1 cellular context compared by ENCODE assay signal in the genomic region with DNA sequence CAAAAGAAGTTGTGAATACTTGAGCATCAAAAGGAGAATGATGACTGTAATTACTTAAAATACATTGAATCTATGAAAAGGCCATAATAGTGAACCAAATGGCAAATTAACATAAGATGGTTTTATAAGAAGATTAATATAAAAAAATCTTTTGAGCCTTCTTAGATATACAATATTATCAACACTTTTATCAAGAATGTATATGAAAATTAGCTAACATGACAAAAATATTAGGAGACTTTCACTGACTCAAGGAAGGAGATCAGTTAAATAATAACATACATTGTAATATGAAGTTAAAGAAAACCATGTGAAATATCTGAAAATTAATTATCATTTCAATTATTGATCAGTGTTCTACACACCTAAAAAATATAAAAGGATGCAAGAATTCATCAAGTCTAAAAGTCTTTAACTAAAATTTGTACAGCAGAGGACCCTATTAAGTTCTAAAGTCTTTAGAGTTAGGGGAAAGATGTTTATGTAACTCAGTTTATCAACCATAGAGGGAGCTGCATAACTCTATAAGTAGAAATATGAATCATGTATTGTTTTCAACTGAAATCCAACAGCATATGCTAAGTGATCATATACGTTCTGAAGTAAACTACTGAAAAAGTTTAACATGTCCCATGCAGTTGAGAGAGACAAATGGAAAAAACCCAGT.
TF ChIP-seq lines count a peak whose summit lies in the region.

No MANE protein-coding gene starts in this region.

TF ChIP-seq in GM23338, 12 proteins besides CTCF, POLR2A, EP300 and RAD21:
- TF ChIP-seq NANOG (IDR thresholded peaks at IDR 0.05; ENCODE audit: borderline replicate concordance) (no peak), POLR2AphosphoS5 (IDR thresholded peaks at IDR 0.05; ENCODE audit: low read depth) (no peak), ZNF114 (CRISPR knock-in tag; IDR thresholded peaks at IDR 0.05) (no peak), ZNF331 (CRISPR knock-in tag; IDR thresholded peaks at IDR 0.05; ENCODE audit: low read depth) (no peak), CREB1 (CRISPR knock-in tag; IDR thresholded peaks at IDR 0.05; ENCODE audit: low read depth) (no peak), STAT1 (IDR thresholded peaks at IDR 0.05; ENCODE audit: unreplicated experiment) (no peak), EZH2phosphoT487 (IDR thresholded peaks at IDR 0.05; ENCODE audit: unreplicated experiment) (no peak), JUNB (IDR thresholded peaks at IDR 0.05; ENCODE audit: unreplicated experiment) (no peak), EZH2 (IDR thresholded peaks at IDR 0.05; ENCODE audit: low read depth, unreplicated experiment) (no peak)
- TF ChIP-seq, protein P1, sequence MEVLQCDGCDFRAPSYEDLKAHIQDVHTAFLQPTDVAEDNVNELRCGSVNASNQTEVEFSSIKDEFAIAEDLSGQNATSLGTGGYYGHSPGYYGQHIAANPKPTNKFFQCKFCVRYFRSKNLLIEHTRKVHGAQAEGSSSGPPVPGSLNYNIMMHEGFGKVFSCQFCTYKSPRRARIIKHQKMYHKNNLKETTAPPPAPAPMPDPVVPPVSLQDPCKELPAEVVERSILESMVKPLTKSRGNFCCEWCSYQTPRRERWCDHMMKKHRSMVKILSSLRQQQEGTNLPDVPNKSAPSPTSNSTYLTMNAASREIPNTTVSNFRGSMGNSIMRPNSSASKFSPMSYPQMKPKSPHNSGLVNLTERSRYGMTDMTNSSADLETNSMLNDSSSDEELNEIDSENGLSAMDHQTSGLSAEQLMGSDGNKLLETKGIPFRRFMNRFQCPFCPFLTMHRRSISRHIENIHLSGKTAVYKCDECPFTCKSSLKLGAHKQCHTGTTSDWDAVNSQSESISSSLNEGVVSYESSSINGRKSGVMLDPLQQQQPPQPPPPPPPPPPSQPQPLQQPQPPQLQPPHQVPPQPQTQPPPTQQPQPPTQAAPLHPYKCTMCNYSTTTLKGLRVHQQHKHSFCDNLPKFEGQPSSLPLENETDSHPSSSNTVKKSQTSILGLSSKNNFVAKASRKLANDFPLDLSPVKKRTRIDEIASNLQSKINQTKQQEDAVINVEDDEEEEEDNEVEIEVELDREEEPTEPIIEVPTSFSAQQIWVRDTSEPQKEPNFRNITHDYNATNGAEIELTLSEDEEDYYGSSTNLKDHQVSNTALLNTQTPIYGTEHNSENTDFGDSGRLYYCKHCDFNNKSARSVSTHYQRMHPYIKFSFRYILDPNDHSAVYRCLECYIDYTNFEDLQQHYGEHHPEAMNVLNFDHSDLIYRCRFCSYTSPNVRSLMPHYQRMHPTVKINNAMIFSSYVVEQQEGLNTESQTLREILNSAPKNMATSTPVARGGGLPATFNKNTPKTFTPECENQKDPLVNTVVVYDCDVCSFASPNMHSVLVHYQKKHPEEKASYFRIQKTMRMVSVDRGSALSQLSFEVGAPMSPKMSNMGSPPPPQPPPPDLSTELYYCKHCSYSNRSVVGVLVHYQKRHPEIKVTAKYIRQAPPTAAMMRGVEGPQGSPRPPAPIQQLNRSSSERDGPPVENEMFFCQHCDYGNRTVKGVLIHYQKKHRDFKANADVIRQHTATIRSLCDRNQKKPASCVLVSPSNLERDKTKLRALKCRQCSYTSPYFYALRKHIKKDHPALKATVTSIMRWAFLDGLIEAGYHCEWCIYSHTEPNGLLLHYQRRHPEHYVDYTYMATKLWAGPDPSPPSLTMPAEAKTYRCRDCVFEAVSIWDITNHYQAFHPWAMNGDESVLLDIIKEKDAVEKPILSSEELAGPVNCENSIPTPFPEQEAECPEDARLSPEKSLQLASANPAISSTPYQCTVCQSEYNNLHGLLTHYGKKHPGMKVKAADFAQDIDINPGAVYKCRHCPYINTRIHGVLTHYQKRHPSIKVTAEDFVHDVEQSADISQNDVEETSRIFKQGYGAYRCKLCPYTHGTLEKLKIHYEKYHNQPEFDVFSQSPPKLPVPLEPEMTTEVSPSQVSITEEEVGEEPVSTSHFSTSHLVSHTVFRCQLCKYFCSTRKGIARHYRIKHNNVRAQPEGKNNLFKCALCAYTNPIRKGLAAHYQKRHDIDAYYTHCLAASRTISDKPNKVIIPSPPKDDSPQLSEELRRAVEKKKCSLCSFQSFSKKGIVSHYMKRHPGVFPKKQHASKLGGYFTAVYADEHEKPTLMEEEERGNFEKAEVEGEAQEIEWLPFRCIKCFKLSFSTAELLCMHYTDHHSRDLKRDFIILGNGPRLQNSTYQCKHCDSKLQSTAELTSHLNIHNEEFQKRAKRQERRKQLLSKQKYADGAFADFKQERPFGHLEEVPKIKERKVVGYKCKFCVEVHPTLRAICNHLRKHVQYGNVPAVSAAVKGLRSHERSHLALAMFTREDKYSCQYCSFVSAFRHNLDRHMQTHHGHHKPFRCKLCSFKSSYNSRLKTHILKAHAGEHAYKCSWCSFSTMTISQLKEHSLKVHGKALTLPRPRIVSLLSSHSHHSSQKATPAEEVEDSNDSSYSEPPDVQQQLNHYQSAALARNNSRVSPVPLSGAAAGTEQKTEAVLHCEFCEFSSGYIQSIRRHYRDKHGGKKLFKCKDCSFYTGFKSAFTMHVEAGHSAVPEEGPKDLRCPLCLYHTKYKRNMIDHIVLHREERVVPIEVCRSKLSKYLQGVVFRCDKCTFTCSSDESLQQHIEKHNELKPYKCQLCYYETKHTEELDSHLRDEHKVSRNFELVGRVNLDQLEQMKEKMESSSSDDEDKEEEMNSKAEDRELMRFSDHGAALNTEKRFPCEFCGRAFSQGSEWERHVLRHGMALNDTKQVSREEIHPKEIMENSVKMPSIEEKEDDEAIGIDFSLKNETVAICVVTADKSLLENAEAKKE (CRISPR knock-in tag; IDR thresholded peaks at IDR 0.05), result no peak
- TF ChIP-seq, protein P2, sequence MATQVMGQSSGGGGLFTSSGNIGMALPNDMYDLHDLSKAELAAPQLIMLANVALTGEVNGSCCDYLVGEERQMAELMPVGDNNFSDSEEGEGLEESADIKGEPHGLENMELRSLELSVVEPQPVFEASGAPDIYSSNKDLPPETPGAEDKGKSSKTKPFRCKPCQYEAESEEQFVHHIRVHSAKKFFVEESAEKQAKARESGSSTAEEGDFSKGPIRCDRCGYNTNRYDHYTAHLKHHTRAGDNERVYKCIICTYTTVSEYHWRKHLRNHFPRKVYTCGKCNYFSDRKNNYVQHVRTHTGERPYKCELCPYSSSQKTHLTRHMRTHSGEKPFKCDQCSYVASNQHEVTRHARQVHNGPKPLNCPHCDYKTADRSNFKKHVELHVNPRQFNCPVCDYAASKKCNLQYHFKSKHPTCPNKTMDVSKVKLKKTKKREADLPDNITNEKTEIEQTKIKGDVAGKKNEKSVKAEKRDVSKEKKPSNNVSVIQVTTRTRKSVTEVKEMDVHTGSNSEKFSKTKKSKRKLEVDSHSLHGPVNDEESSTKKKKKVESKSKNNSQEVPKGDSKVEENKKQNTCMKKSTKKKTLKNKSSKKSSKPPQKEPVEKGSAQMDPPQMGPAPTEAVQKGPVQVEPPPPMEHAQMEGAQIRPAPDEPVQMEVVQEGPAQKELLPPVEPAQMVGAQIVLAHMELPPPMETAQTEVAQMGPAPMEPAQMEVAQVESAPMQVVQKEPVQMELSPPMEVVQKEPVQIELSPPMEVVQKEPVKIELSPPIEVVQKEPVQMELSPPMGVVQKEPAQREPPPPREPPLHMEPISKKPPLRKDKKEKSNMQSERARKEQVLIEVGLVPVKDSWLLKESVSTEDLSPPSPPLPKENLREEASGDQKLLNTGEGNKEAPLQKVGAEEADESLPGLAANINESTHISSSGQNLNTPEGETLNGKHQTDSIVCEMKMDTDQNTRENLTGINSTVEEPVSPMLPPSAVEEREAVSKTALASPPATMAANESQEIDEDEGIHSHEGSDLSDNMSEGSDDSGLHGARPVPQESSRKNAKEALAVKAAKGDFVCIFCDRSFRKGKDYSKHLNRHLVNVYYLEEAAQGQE (IDR thresholded peaks at IDR 0.05; ENCODE audit: unreplicated experiment), result no peak
- TF ChIP-seq, protein P3, sequence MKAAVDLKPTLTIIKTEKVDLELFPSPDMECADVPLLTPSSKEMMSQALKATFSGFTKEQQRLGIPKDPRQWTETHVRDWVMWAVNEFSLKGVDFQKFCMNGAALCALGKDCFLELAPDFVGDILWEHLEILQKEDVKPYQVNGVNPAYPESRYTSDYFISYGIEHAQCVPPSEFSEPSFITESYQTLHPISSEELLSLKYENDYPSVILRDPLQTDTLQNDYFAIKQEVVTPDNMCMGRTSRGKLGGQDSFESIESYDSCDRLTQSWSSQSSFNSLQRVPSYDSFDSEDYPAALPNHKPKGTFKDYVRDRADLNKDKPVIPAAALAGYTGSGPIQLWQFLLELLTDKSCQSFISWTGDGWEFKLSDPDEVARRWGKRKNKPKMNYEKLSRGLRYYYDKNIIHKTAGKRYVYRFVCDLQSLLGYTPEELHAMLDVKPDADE (IDR thresholded peaks at IDR 0.05), result no peak
TF ChIP-seq in GM23338: peak in this region for 0.
